In genomic region chr6:127971945-127972391, GRCh38 we compare ENCODE assay signal across 9 cellular contexts.
DNase-seq lines count a peak whose midpoint lies in the region; ATAC-seq and TF ChIP-seq lines count a peak whose summit lies in the region.
"Had no signal": no experiment of that assay in that cellular context is flagged by ENCODE, and none has a peak within 500 bp of the region (broad histone marks: within the 10 kb centered on the region; RNA-seq: fewer than 3 reads in every experiment).

No MANE protein-coding gene starts in this region.

- H3K9me3 Mint-ChIP-seq in Calu3 (ENCODE audit: low read depth, unreplicated experiment) = no peaks in the 10 kb centered on the region
- peaks cover 12% of the 10 kb centered on the region for H3K9me3 Mint-ChIP-seq in activated naive CD4-positive, alpha-beta T cell treated with anti-CD3 and anti-CD28 coated beads, Interleukin-2, amount 10 ng/mL, durations not matched to agents 7 days and 5 days
- H3K9me3 Mint-ChIP-seq in naive thymus-derived CD8-positive, alpha-beta T cell = peaks cover 0 to 3% (median 0%) of the 10 kb centered on the region in 9 donors

- H3K4me1 Mint-ChIP-seq in Calu3 (ENCODE audit: low read depth, unreplicated experiment) = peaks cover 33% of the 10 kb centered on the region
- H3K4me1 Mint-ChIP-seq in activated naive CD4-positive, alpha-beta T cell treated with anti-CD3 and anti-CD28 coated beads, Interleukin-2, amount 10 ng/mL, durations not matched to agents 7 days and 5 days = peaks cover 69% of the 10 kb centered on the region
- peaks cover 38 to 80% (median 73%) of the 10 kb centered on the region in 4 donors for H3K4me1 Mint-ChIP-seq in naive thymus-derived CD8-positive, alpha-beta T cell

- POLR2A ChIA-PET in PC-9 (lab: Charles Lee; ENCODE audit: unreplicated experiment) (no interaction called here), HEK293T (lab: Yijun Ruan, JAX) (no interaction called here)
- POLR2A ChIA-PET in naive thymus-derived CD8-positive, alpha-beta T cell (lab: Charles Lee) = interaction anchor here (0.6 to 1.9 kb wide), 13 partner anchors 9 to 116 kb away, joined by 3 to 11 read pairs (median 4); partner anchors contain the start of gene THEMIS

- no peaks in the 10 kb centered on the region; the same call in 1 of the 2 replicates for H3K9me3 ChIP-seq in PC-9 (ENCODE audit: insufficient read depth, low read depth)

- no peak for TF ChIP-seq CTCF in Calu3 (IDR thresholded peaks at IDR 0.05; ENCODE audit: unreplicated experiment)
- TF ChIP-seq CTCF in PC-9 (conservative IDR thresholded peaks at IDR 0.05) = no peak
- no peak for TF ChIP-seq CTCF in GM13977 (IDR thresholded peaks at IDR 0.05; ENCODE audit: extremely low read depth, insufficient read depth, missing control alignments)

- no peak overlapping the region for H2AFZ ChIP-seq in PC-9

- in situ Hi-C loops in GM13977 (cut with MboI; ENCODE audit: low pct_unique_long_range_greater_than_20kb, low sequenced_read_pairs, unreplicated experiment) = no loop called here

- H3K4me3 Mint-ChIP-seq in Calu3 (ENCODE audit: low read depth, unreplicated experiment) = peak overlapping the region; percentile 65
- peak overlapping the region; percentile 66 for H3K4me3 Mint-ChIP-seq in activated naive CD4-positive, alpha-beta T cell treated with anti-CD3 and anti-CD28 coated beads, Interleukin-2, amount 10 ng/mL, durations not matched to agents 7 days and 5 days
- peak overlapping the region; percentile 77 to 92 (median 90) for H3K4me3 Mint-ChIP-seq in naive thymus-derived CD8-positive, alpha-beta T cell

- intact Hi-C loops in Calu3 (cut with micrococcal nuclease; ENCODE audit: unreplicated experiment) = loop anchor here (5.0 kb wide), 1 partner anchor 235 kb away; no protein-coding TSS in a partner anchor
- intact Hi-C loops in PC-9 (cut with micrococcal nuclease; ENCODE audit: unreplicated experiment) = loop anchor here (5.0 kb wide), 4 partner anchors 90 to 545 kb away; no protein-coding TSS in a partner anchor

- H3K4me2 ChIP-seq in PC-9 = no peak overlapping the region

- no peaks in the 10 kb centered on the region; the same call in 1 of the 2 replicates for H3K9me2 ChIP-seq in PC-9 (ENCODE audit: insufficient read depth)

- no peak overlapping the region for H3K4me3 ChIP-seq in PC-9

- H3K36me3 Mint-ChIP-seq in Calu3 (ENCODE audit: insufficient read depth, unreplicated experiment) = peaks cover 25% of the 10 kb centered on the region
- H3K36me3 Mint-ChIP-seq in activated naive CD4-positive, alpha-beta T cell treated with anti-CD3 and anti-CD28 coated beads, Interleukin-2, amount 10 ng/mL, durations not matched to agents 7 days and 5 days = peaks cover 32% of the 10 kb centered on the region
- H3K36me3 Mint-ChIP-seq in naive thymus-derived CD8-positive, alpha-beta T cell = no peaks in the 10 kb centered on the region

- H3K27ac Mint-ChIP-seq in Calu3 (ENCODE audit: unreplicated experiment) = peak overlapping the region; percentile 94
- peak overlapping the region; percentile 97 for H3K27ac Mint-ChIP-seq in activated naive CD4-positive, alpha-beta T cell treated with anti-CD3 and anti-CD28 coated beads, Interleukin-2, amount 10 ng/mL, durations not matched to agents 7 days and 5 days
- H3K27ac Mint-ChIP-seq in naive thymus-derived CD8-positive, alpha-beta T cell = peak overlapping the region; percentile 95 to 99 (median 98)

- H3K36me3 ChIP-seq in PC-9 (ENCODE audit: low read depth) = peaks cover 52% of the 10 kb centered on the region

- DNase-seq in Calu3 = peak; percentile 47
- peak; percentile 46 to 76 for DNase-seq in PC-9
- peak; percentile 67 for DNase-seq in activated naive CD4-positive, alpha-beta T cell treated with anti-CD3 and anti-CD28 coated beads, Interleukin-2, amount 10 ng/mL, durations not matched to agents 7 days and 5 days
- DNase-seq in naive thymus-derived CD8-positive, alpha-beta T cell = peak in 9 of 10 donors; percentile 33 to 87 (median 76)
- no peak for DNase-seq in HEK293T (ENCODE audit: extremely low spot score)
- DNase-seq in COR-L47 (lab: John Stamatoyannopoulos, UW) = no peak
- DNase-seq in GM13977 (ENCODE audit: low spot score) = no peak
- DNase-seq: NCI-H1417 had no signal

- H3K27ac ChIP-seq in PC-9 = 0 out of 2 replicates have a peak overlapping the region, but pooled peaks have one; percentile 9

- peaks cover 11% of the 10 kb centered on the region for H3K4me1 ChIP-seq in PC-9 (replicated peaks; ENCODE audit: insufficient read depth)

- H3K27me3 ChIP-seq in PC-9 (ENCODE audit: insufficient read depth, low read depth) = no peaks in the 10 kb centered on the region

- no peaks in the 10 kb centered on the region for H3K79me2 ChIP-seq in PC-9 (ENCODE audit: low read depth)

- CTCF ChIA-PET in Calu3 (lab: Charles Lee) = interaction anchor here (0.5 to 1.5 kb wide), 3 partner anchors 10 to 116 kb away, joined by 3 to 11 read pairs (median 4); no protein-coding TSS in a partner anchor
- CTCF ChIA-PET in PC-9 (lab: Charles Lee) = no interaction called here
- CTCF ChIA-PET in activated naive CD4-positive, alpha-beta T cell treated with anti-CD3 and anti-CD28 coated beads, Interleukin-2, amount 10 ng/mL, durations not matched to agents 7 days and 5 days (lab: Charles Lee) = interaction anchor here (0.5 to 1.9 kb wide), 7 partner anchors 22 to 179 kb away, joined by 3 to 14 read pairs (median 6); partner anchors contain the start of gene THEMIS
- CTCF ChIA-PET in HEK293T (lab: Yijun Ruan, JAX) = no interaction called here

- H3K27me3 Mint-ChIP-seq in Calu3 (ENCODE audit: unreplicated experiment) = no peaks in the 10 kb centered on the region
- no peaks in the 10 kb centered on the region for H3K27me3 Mint-ChIP-seq in activated naive CD4-positive, alpha-beta T cell treated with anti-CD3 and anti-CD28 coated beads, Interleukin-2, amount 10 ng/mL, durations not matched to agents 7 days and 5 days
- no peaks in the 10 kb centered on the region for H3K27me3 Mint-ChIP-seq in naive thymus-derived CD8-positive, alpha-beta T cell

- BruUV-seq in Calu3 (replicated peaks; lab: Mats Ljungman, UMichigan) = no TSS peak
- BruUV-seq in PC-9 (replicated peaks; lab: Mats Ljungman, UMichigan) = no TSS peak

- no peaks in the 10 kb centered on the region for H4K20me1 ChIP-seq in PC-9 (ENCODE audit: insufficient read depth)

- H3F3A ChIP-seq in PC-9 (ENCODE audit: insufficient read depth, low read depth) = no peaks in the 10 kb centered on the region

- peak; percentile 83 to 85 for ATAC-seq in naive thymus-derived CD8-positive, alpha-beta T cell
- ATAC-seq in GM19467 (IDR thresholded peaks at IDR 0.05; ENCODE audit: unreplicated experiment) = no peak

TF ChIP-seq in HEK293T, 16 proteins besides CTCF, POLR2A, EP300 and RAD21:
- no peak for TF ChIP-seq NFRKB (IDR thresholded peaks at IDR 0.05)
- no peak for TF ChIP-seq ELF4 (IDR thresholded peaks at IDR 0.05)
- TF ChIP-seq ARNT (IDR thresholded peaks at IDR 0.05) = no peak
- no peak for TF ChIP-seq SP1 (IDR thresholded peaks at IDR 0.05)
- no peak for TF ChIP-seq FOXA1 (IDR thresholded peaks at IDR 0.05)
- no peak for TF ChIP-seq L3MBTL2 (conservative IDR thresholded peaks at IDR 0.05)
- no peak for TF ChIP-seq BHLHE40 (IDR thresholded peaks at IDR 0.05; ENCODE audit: borderline replicate concordance)
- TF ChIP-seq ZNF384 (IDR thresholded peaks at IDR 0.05) = no peak
- TF ChIP-seq CTBP1 (IDR thresholded peaks at IDR 0.05; ENCODE audit: borderline replicate concordance) = no peak
- TF ChIP-seq FOXM1 (IDR thresholded peaks at IDR 0.05; ENCODE audit: borderline replicate concordance) = no peak
- no peak for TF ChIP-seq SUZ12 (IDR thresholded peaks at IDR 0.05)
- TF ChIP-seq PKNOX1 (IDR thresholded peaks at IDR 0.05) = no peak
- no peak for TF ChIP-seq TARDBP (IDR thresholded peaks at IDR 0.05)
- TF ChIP-seq LEF1 (IDR thresholded peaks at IDR 0.05; ENCODE audit: borderline replicate concordance) = no peak
- no peak for TF ChIP-seq FOXK2 (IDR thresholded peaks at IDR 0.05)
TF ChIP-seq in HEK293T: peak in this region for 0.

Comparison
In these comparisons a context has a peak if more than half of its experiments do, and no peak if none do; other contexts are left out.
1. DNase-seq: peak in Calu3 (single experiment), PC-9 (2 of 2), activated naive CD4-positive, alpha-beta T cell treated with anti-CD3 and anti-CD28 coated beads, Interleukin-2, amount 10 ng/mL, durations not matched to agents 7 days and 5 days (single experiment) and naive thymus-derived CD8-positive, alpha-beta T cell (9 of 10); none in HEK293T (single experiment), COR-L47 (single experiment) and GM13977 (single experiment).
2. CTCF ChIA-PET loops: an anchor here in Calu3 (0.5 to 1.5 kb wide) and activated naive CD4-positive, alpha-beta T cell treated with anti-CD3 and anti-CD28 coated beads, Interleukin-2, amount 10 ng/mL, durations not matched to agents 7 days and 5 days (0.5 to 1.9 kb wide); none called in PC-9 and HEK293T.
3. Peak in every context shown above with its lines, with median percentiles within 50 percentile points of each other: H3K27ac Mint-ChIP-seq and H3K4me3 Mint-ChIP-seq.